24 cellular contexts compared by ENCODE assay signal in genomic region chr2:64380853-64381527, GRCh38.
"Had no signal": no experiment of that assay in that cellular context is flagged by ENCODE, and none has a peak within 500 bp of the region (broad histone marks: within the 10 kb centered on the region; RNA-seq: fewer than 3 reads in every experiment).

No MANE protein-coding gene starts in this region.

- H3K27ac ChIP-seq: brain microvascular endothelial cell, coronary artery, dorsolateral prefrontal cortex had no signal

- ATAC-seq: activated CD4-positive, alpha-beta T cell treated with anti-CD3 and anti-CD28 coated beads for 36 hours; activated CD8-positive, alpha-beta T cell treated with anti-CD3 and anti-CD28 coated beads for 36 hours; activated T-cell treated with anti-CD3 and anti-CD28 coated beads, Interleukin-2, amount 50 U/mL, for 4 hours; activated T-helper 17 cell treated with anti-CD3 and anti-CD28 coated beads, Interleukin-2, amount 50 U/mL, for 72 hours; esophagus mucosa had no signal

- H3K36me3 ChIP-seq: brain microvascular endothelial cell had no signal

- H3K4me3 ChIP-seq: coronary artery, dorsolateral prefrontal cortex had no signal

- DNase-seq: activated CD4-positive, alpha-beta T cell treated with anti-CD3 and anti-CD28 coated beads for 36 hours; activated CD4-positive, alpha-beta T cell treated with anti-CD3 and anti-CD28 coated beads, Interleukin-2, amount 10 ng/mL, durations not matched to agents 24 days and 14 days; activated CD4-positive, alpha-beta T cell treated with anti-CD3 and anti-CD28 coated beads, Interleukin-2, amount 50 U/mL, for 4 hours; activated CD4-positive, CD25-positive, alpha-beta regulatory T cell; activated CD4-positive, CD25-positive, alpha-beta regulatory T cell treated with anti-CD3 and anti-CD28 coated beads, Interleukin-2, amount 50 U/mL, for 72 hours; activated CD8-positive, alpha-beta memory T cell treated with anti-CD3 and anti-CD28 coated beads for 24 hours; activated CD8-positive, alpha-beta T cell treated with anti-CD3 and anti-CD28 coated beads for 36 hours; activated effector memory CD4-positive, alpha-beta T cell treated with Interleukin-2 at 50 U/mL for 16 hours; activated gamma-delta T cell treated with Interleukin-2 at 50 U/mL for 16 hours; activated naive CD4-positive, alpha-beta T cell treated with anti-CD3 and anti-CD28 coated beads, Interleukin-2, amount 50 U/mL, for 16 hours; activated naive CD4-positive, alpha-beta T cell treated with Interleukin-2 at 50 U/mL for 16 hours; activated T-cell treated with anti-CD3 and anti-CD28 coated beads, Interleukin-2, amount 50 U/mL, for 4 hours; amniotic stem cell; anterior cingulate cortex; brain microvascular endothelial cell; dorsolateral prefrontal cortex; effector memory CD4-positive, alpha-beta T cell; endodermal cell; foreskin fibroblast; head of caudate nucleus; T-helper 2 cell had no signal

- H3K27me3 ChIP-seq: brain microvascular endothelial cell had no signal
